Comparison of ENCODE assay signal across 16 cellular contexts in the genomic region with DNA sequence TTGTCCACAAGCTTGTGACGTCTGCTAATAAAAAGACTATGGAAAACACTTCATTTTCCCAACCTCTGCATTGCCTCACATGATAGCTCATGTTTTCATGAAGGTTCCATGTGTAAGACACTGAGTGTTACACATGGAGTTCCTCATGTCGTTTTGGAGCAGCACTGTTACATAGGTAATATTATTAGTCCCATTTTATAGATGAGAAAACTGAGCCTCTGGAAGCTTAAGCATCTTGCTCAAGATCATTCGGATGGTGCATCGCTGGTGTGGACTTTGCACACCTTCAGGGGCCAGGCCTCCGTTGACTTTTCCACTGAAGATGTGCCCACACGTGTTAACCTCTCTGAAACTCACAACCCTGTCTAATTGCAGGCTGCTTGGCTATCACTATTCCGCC.
DNase-seq lines count a peak whose midpoint lies in the region; ATAC-seq and TF ChIP-seq lines count a peak whose summit lies in the region.
"Had no signal": no experiment of that assay in that cellular context is flagged by ENCODE, and none has a peak within 500 bp of the region (broad histone marks: within the 10 kb centered on the region; RNA-seq: fewer than 3 reads in every experiment).

No MANE protein-coding gene starts in this region.

- no peaks in the 10 kb centered on the region for H3K9me3 Mint-ChIP-seq in activated CD4-positive, alpha-beta T cell treated with anti-CD3 and anti-CD28 coated beads, Interleukin-2, amount 10 ng/mL, durations not matched to agents 24 days and 14 days
- H3K9me3 Mint-ChIP-seq in immature natural killer cell, result no peaks in the 10 kb centered on the region

- H3K4me2 ChIP-seq in MM.1S (ENCODE audit: low read depth, low read length), result peak overlapping the region; percentile 45
- H3K4me2 ChIP-seq: PC-9 had no signal

- no peak for TF ChIP-seq CTCF in MM.1S (IDR thresholded peaks at IDR 0.05; ENCODE audit: low read length)
- TF ChIP-seq CTCF in spleen (IDR thresholded peaks at IDR 0.05 in 8 of 11, conservative IDR thresholded peaks at IDR 0.05 in 3 of 11), result no peak

- peak overlapping the region; percentile 47 for H3K9ac ChIP-seq in MM.1S (ENCODE audit: low read length)

- ATAC-seq in GM19452 (IDR thresholded peaks at IDR 0.05; ENCODE audit: unreplicated experiment) (no peak), HG03097 (IDR thresholded peaks at IDR 0.05; ENCODE audit: low FRiP score, unreplicated experiment) (no peak)

- intact Hi-C loops in activated CD4-positive, alpha-beta T cell treated with anti-CD3 and anti-CD28 coated beads, Interleukin-2, amount 10 ng/mL, durations not matched to agents 24 days and 14 days (cut with micrococcal nuclease), result no loop called here
- intact Hi-C loops in spleen (cut with DNase I; ENCODE audit: low total_unique reads), result no loop called here

- peak overlapping the region; percentile 21; the same call in 1 of the 2 replicates for H3K4me3 ChIP-seq in MM.1S (ENCODE audit: low read length)
- no peak overlapping the region for H3K4me3 ChIP-seq in spleen
- H3K4me3 ChIP-seq: PC-9 had no signal

- H3K27ac ChIP-seq in MM.1S (ENCODE audit: low read length) (peak overlapping the region; percentile 87), spleen (peak overlapping the region in 3 of 8 donors; percentile 34 to 63 (median 40))
- H3K27ac ChIP-seq: PC-9 had no signal

- no peaks in the 10 kb centered on the region for H3K27me3 Mint-ChIP-seq in activated CD4-positive, alpha-beta T cell treated with anti-CD3 and anti-CD28 coated beads, Interleukin-2, amount 10 ng/mL, durations not matched to agents 24 days and 14 days
- no peaks in the 10 kb centered on the region for H3K27me3 Mint-ChIP-seq in immature natural killer cell (ENCODE audit: low read depth in 3 of 3)

- H3K9me3 ChIP-seq in MM.1S (replicated peaks; ENCODE audit: insufficient read depth, low read length) (no peaks in the 10 kb centered on the region), spleen (no peaks in the 10 kb centered on the region)

- no peak for DNase-seq in activated CD4-positive, alpha-beta T cell treated with anti-CD3 and anti-CD28 coated beads, Interleukin-2, amount 10 ng/mL, durations not matched to agents 24 days and 14 days
- no peak for DNase-seq in activated CD4-positive, alpha-beta T cell treated with anti-CD3 and anti-CD28 coated beads, Interleukin-2, amount 50 U/mL, for 4 hours
- no peak for DNase-seq in MM.1S
- no peak for DNase-seq in immature natural killer cell
- peak; percentile 10 for DNase-seq in spleen
- no peak for DNase-seq in T1000 (lab: John Stamatoyannopoulos, UW)
- DNase-seq: CD4-positive, alpha-beta memory T cell; H7; IMR-90; NCI-H146; NCI-H2081 treated with DMSO at 0.1 percent for 48 hours; NCI-H524 treated with DMSO at 0.1 percent for 48 hours; NK-92 treated with Interleukin-12 subunit alpha and Interleukin-12 subunit beta, amount 100 ng/mL, for 24 hours; PC-9 had no signal

- H3K36me3 ChIP-seq in MM.1S (replicated peaks; ENCODE audit: insufficient read depth, low read length), result no peaks in the 10 kb centered on the region
- no peaks in the 10 kb centered on the region for H3K36me3 ChIP-seq in spleen

- H3K27me3 ChIP-seq in MM.1S (replicated peaks; ENCODE audit: insufficient read depth, low read length) (no peaks in the 10 kb centered on the region), spleen (replicated peaks in 1 of 7) (peaks cover 0 to 3% (median 0%) of the 10 kb centered on the region in 7 donors)

- no peaks in the 10 kb centered on the region for H4K20me1 ChIP-seq in MM.1S (ENCODE audit: insufficient read depth, low read length)

- no peak overlapping the region for H3K27ac Mint-ChIP-seq in activated CD4-positive, alpha-beta T cell treated with anti-CD3 and anti-CD28 coated beads, Interleukin-2, amount 10 ng/mL, durations not matched to agents 24 days and 14 days
- peak overlapping the region; percentile 83 to 97 (median 94) for H3K27ac Mint-ChIP-seq in immature natural killer cell

- no peaks in the 10 kb centered on the region for H3K36me3 Mint-ChIP-seq in activated CD4-positive, alpha-beta T cell treated with anti-CD3 and anti-CD28 coated beads, Interleukin-2, amount 10 ng/mL, durations not matched to agents 24 days and 14 days (ENCODE audit: low read depth)
- no peaks in the 10 kb centered on the region for H3K36me3 Mint-ChIP-seq in immature natural killer cell
- H3K36me3 Mint-ChIP-seq: CD4-positive, alpha-beta memory T cell had no signal

- peaks cover 7% of the 10 kb centered on the region; the same call in 1 of the 2 replicates for H3K79me2 ChIP-seq in MM.1S (ENCODE audit: low read length)

- H3K9me2 ChIP-seq in MM.1S (replicated peaks; ENCODE audit: insufficient read depth, low read length), result no peaks in the 10 kb centered on the region

- H3F3A ChIP-seq in MM.1S (ENCODE audit: insufficient read depth, low read length), result peaks cover 39% of the 10 kb centered on the region

- TF ChIP-seq POLR2A in spleen (IDR thresholded peaks at IDR 0.05), result no peak

- H2AFZ ChIP-seq in MM.1S (ENCODE audit: low read length), result peak overlapping the region; percentile 33; the same call in 1 of the 2 replicates
- H2AFZ ChIP-seq: PC-9 had no signal

- H3K4me1 ChIP-seq in MM.1S (ENCODE audit: low read length) (peaks cover 54% of the 10 kb centered on the region), spleen (peaks cover 0 to 63% (median 20%) of the 10 kb centered on the region in 6 donors)

- H3K4me1 Mint-ChIP-seq in activated CD4-positive, alpha-beta T cell treated with anti-CD3 and anti-CD28 coated beads, Interleukin-2, amount 10 ng/mL, durations not matched to agents 24 days and 14 days, result peaks cover 51% of the 10 kb centered on the region
- peaks cover 77 to 92% of the 10 kb centered on the region in 2 donors for H3K4me1 Mint-ChIP-seq in immature natural killer cell

- WGBS in spleen, 5 donors, result 75 to 82% (median 81%) methylated on average over 7 of the region's 7 CpGs

- H3K4me3 Mint-ChIP-seq in activated CD4-positive, alpha-beta T cell treated with anti-CD3 and anti-CD28 coated beads, Interleukin-2, amount 10 ng/mL, durations not matched to agents 24 days and 14 days, result peak overlapping the region; percentile 50
- peak overlapping the region; percentile 68 to 88 (median 73) for H3K4me3 Mint-ChIP-seq in immature natural killer cell
